ENCODE assay signal across 15 cellular contexts in genomic region chr6:134034478-134034877, GRCh38. TPM values are rescaled to one million over a fixed set of nuclear protein-coding genes. Genes with fewer than 3 reads are reported as not detected.
A peak's percentile ranks its signal among the peaks of the same experiment; 100 is the strongest.
DNase-seq lines count a peak whose midpoint lies in the region; ATAC-seq and TF ChIP-seq lines count a peak whose summit lies in the region.
"Had no signal": no experiment of that assay in that cellular context is flagged by ENCODE, and none has a peak within 500 bp of the region (broad histone marks: within the 10 kb centered on the region; RNA-seq: fewer than 3 reads in every experiment).

No MANE protein-coding gene starts in this region.

- no peak overlapping the region for H3K4me3 Mint-ChIP-seq in activated naive CD4-positive, alpha-beta T cell treated with anti-CD3 and anti-CD28 coated beads, Interleukin-2, amount 10 ng/mL, durations not matched to agents 7 days and 5 days
- H3K4me3 Mint-ChIP-seq: B cell; CD4-positive, alpha-beta T cell had no signal

- intact Hi-C loops in PC-3 (cut with micrococcal nuclease) (no loop called here), body of pancreas (cut with DNase I) (no loop called here), uterus (cut with DNase I; ENCODE audit: low total_unique reads) (no loop called here)

- H3K9me3 ChIP-seq in PC-3 (ENCODE audit: low read length) (no peaks in the 10 kb centered on the region), body of pancreas (no peaks in the 10 kb centered on the region), uterus (no peaks in the 10 kb centered on the region)

- TF ChIP-seq POLR2A in body of pancreas (IDR thresholded peaks at IDR 0.05), result no peak
- TF ChIP-seq POLR2A in uterus (IDR thresholded peaks at IDR 0.05), result no peak

- no peaks in the 10 kb centered on the region for H3K9me2 ChIP-seq in PC-3 (replicated peaks; ENCODE audit: low read length)

- H3K27ac Mint-ChIP-seq in activated naive CD4-positive, alpha-beta T cell treated with anti-CD3 and anti-CD28 coated beads, Interleukin-2, amount 10 ng/mL, durations not matched to agents 7 days and 5 days, result no peak overlapping the region
- H3K27ac Mint-ChIP-seq: B cell; CD4-positive, alpha-beta T cell had no signal

- H3K27me3 Mint-ChIP-seq in activated naive CD4-positive, alpha-beta T cell treated with anti-CD3 and anti-CD28 coated beads, Interleukin-2, amount 10 ng/mL, durations not matched to agents 7 days and 5 days, result peaks cover 12% of the 10 kb centered on the region
- H3K27me3 Mint-ChIP-seq: B cell; CD4-positive, alpha-beta T cell had no signal

- TF ChIP-seq CTCF in PC-3 (conservative IDR thresholded peaks at IDR 0.05; ENCODE audit: low read depth, low read length), result no peak
- TF ChIP-seq CTCF in body of pancreas (IDR thresholded peaks at IDR 0.05), result no peak
- TF ChIP-seq CTCF in uterus (IDR thresholded peaks at IDR 0.05), result no peak

- H3K27ac ChIP-seq in PC-3 (ENCODE audit: low read length) (peak overlapping the region; percentile 99), body of pancreas (peak overlapping the region in 3 of 4 donors; percentile 58 to 75 (median 74)), uterus (peak overlapping the region; percentile 52 to 56)
- H3K27ac ChIP-seq: HL-60 had no signal

- CTCF ChIA-PET in activated naive CD4-positive, alpha-beta T cell treated with anti-CD3 and anti-CD28 coated beads, Interleukin-2, amount 10 ng/mL, durations not matched to agents 7 days and 5 days (lab: Charles Lee), result interaction anchor here (1.5 kb wide), 1 partner anchor 23 kb away, joined by 4 read pairs; no protein-coding TSS in a partner anchor
- CTCF ChIA-PET in PC-3 (lab: Charles Lee), result no interaction called here

- no peaks in the 10 kb centered on the region for H4K20me1 ChIP-seq in PC-3 (ENCODE audit: low read length)

- H3K4me1 Mint-ChIP-seq in activated naive CD4-positive, alpha-beta T cell treated with anti-CD3 and anti-CD28 coated beads, Interleukin-2, amount 10 ng/mL, durations not matched to agents 7 days and 5 days, result peaks cover 24% of the 10 kb centered on the region
- H3K4me1 Mint-ChIP-seq: B cell had no signal

- H3K4me1 ChIP-seq in PC-3 (ENCODE audit: insufficient read depth, low read length) (peaks cover 39% of the 10 kb centered on the region), body of pancreas (peaks cover 10% of the 10 kb centered on the region), uterus (peaks cover 0 to 6% of the 10 kb centered on the region in 2 donors)

- H3K4me2 ChIP-seq in PC-3 (ENCODE audit: low read length), result peak overlapping the region; percentile 83

- peaks cover 2% of the 10 kb centered on the region for H3K36me3 Mint-ChIP-seq in activated naive CD4-positive, alpha-beta T cell treated with anti-CD3 and anti-CD28 coated beads, Interleukin-2, amount 10 ng/mL, durations not matched to agents 7 days and 5 days

- H3K36me3 ChIP-seq in PC-3 (ENCODE audit: low read depth, low read length), result no peaks in the 10 kb centered on the region
- H3K36me3 ChIP-seq in body of pancreas (replicated peaks in 1 of 2; ENCODE audit: insufficient read depth in 1 of 2, low read depth in 2 of 2), result no peaks in the 10 kb centered on the region
- no peaks in the 10 kb centered on the region for H3K36me3 ChIP-seq in uterus

- DNase-seq in activated naive CD4-positive, alpha-beta T cell treated with anti-CD3 and anti-CD28 coated beads, Interleukin-2, amount 10 ng/mL, durations not matched to agents 7 days and 5 days, result peak; percentile 37
- DNase-seq in activated naive CD4-positive, alpha-beta T cell treated with Interleukin-2 at 50 U/mL for 16 hours, result no peak
- DNase-seq in PC-3 (no peak), body of pancreas (no peak), uterus (no peak), NCI-H187 (lab: John Stamatoyannopoulos, UW) (no peak)
- DNase-seq: CD4-positive, alpha-beta T cell; DMS79 treated with DMSO at 0.1 percent for 48 hours; GDM1; NCI-H1092; NCI-H1694 treated with DMSO at 0.1 percent for 48 hours; NCI-H774 had no signal

- peak overlapping the region; percentile 90 for H3K9ac ChIP-seq in PC-3 (ENCODE audit: low read length)

- no peaks in the 10 kb centered on the region for H3K27me3 ChIP-seq in PC-3 (ENCODE audit: low read length)
- no peaks in the 10 kb centered on the region for H3K27me3 ChIP-seq in body of pancreas
- H3K27me3 ChIP-seq in uterus, result no peaks in the 10 kb centered on the region

- no peaks in the 10 kb centered on the region for H3K79me2 ChIP-seq in PC-3 (ENCODE audit: low read length)

- no peak overlapping the region for H2AFZ ChIP-seq in PC-3 (ENCODE audit: low read length)

- H3K9me3 Mint-ChIP-seq in activated naive CD4-positive, alpha-beta T cell treated with anti-CD3 and anti-CD28 coated beads, Interleukin-2, amount 10 ng/mL, durations not matched to agents 7 days and 5 days, result no peaks in the 10 kb centered on the region
- H3K9me3 Mint-ChIP-seq: CD4-positive, alpha-beta T cell had no signal

- H3K4me3 ChIP-seq in PC-3 (ENCODE audit: low read length) (no peak overlapping the region), body of pancreas (no peak overlapping the region), uterus (no peak overlapping the region)

- 54 to 67% methylated on average over 1 of the region's 1 CpG for WGBS in body of pancreas, 2 donors

- POLR2A ChIA-PET in PC-3 (lab: Charles Lee; ENCODE audit: unreplicated experiment), result no interaction called here

- no TSS peak for BruUV-seq in PC-3 (replicated peaks; lab: Mats Ljungman, UMichigan)

- ATAC-seq in PC-3, result no peak
- no peak for ATAC-seq in body of pancreas
- ATAC-seq in HG03039 (IDR thresholded peaks at IDR 0.05; ENCODE audit: unreplicated experiment), result no peak

- H3F3A ChIP-seq in PC-3 (ENCODE audit: low read length, unreplicated experiment), result no peaks in the 10 kb centered on the region

RNA-seq across cellular contexts. Expression of gene SLC2A12, which starts 17.9 kb away (rescaled TPM):
- total RNA-seq in PC-3 (2014; rRNA removed), result 0.81 and 1.3 TPM in 2 replicates
- total RNA-seq in body of pancreas, result under 1 TPM; 0.33 to 0.78 TPM
- 1 to 10 TPM; 1.5 to 10.0 (median 2.4) TPM for total RNA-seq in uterus
- total RNA-seq: CD4-positive, alpha-beta T cell had no signal
